Comparison of ENCODE assay signal across 20 cellular contexts in genomic region chr4:114091546-114091945, GRCh38.
DNase-seq lines count a peak whose midpoint lies in the region; FAIRE-seq and TF ChIP-seq lines count a peak whose summit lies in the region.
"Had no signal": no experiment of that assay in that cellular context is flagged by ENCODE, and none has a peak within 500 bp of the region (broad histone marks: within the 10 kb centered on the region; RNA-seq: fewer than 3 reads in every experiment).

No MANE protein-coding gene starts in this region.

- no peaks in the 10 kb centered on the region for H3K27me3 Mint-ChIP-seq in astrocyte (ENCODE audit: low read depth, unreplicated experiment)

- no peaks in the 10 kb centered on the region for H3K36me3 Mint-ChIP-seq in astrocyte (ENCODE audit: low read depth, unreplicated experiment)
- H3K36me3 Mint-ChIP-seq: CD14-positive monocyte had no signal

- no peak overlapping the region for H3K4me3 ChIP-seq in astrocyte (ENCODE audit: insufficient read depth, low read depth, low read length)
- no peak overlapping the region for H3K4me3 ChIP-seq in smooth muscle cell
- H3K4me3 ChIP-seq: BLaER1 treated with 17β-estradiol and CSF1 and Interleukin-3, amounts not matched to agents 10 nM and 100 nM; GM23338 had no signal

- no peak for FAIRE-seq in astrocyte (lab: Jason Lieb, UNC)
- FAIRE-seq: D721Med, GM19239 had no signal

- H3K27ac ChIP-seq in astrocyte (ENCODE audit: low read depth, low read length) (no peak overlapping the region), smooth muscle cell (ENCODE audit: low read depth) (no peak overlapping the region)
- H3K27ac ChIP-seq: BLaER1 treated with 17β-estradiol and CSF1 and Interleukin-3, amounts not matched to agents 10 nM and 100 nM had no signal

- H2AFZ ChIP-seq in astrocyte (ENCODE audit: low read depth, low read length) (no peak overlapping the region), smooth muscle cell (ENCODE audit: low read depth) (peak overlapping the region; percentile 14)
- H2AFZ ChIP-seq: GM23338 had no signal

- H3K27me3 ChIP-seq in astrocyte (ENCODE audit: insufficient read depth, low read length) (no peaks in the 10 kb centered on the region), smooth muscle cell (ENCODE audit: low read depth) (no peaks in the 10 kb centered on the region)
- H3K27me3 ChIP-seq: BE2C; BLaER1 treated with 17β-estradiol and CSF1 and Interleukin-3, amounts not matched to agents 10 nM and 100 nM had no signal

- H3K9me3 ChIP-seq in astrocyte (ENCODE audit: insufficient read depth, low read depth, low read length) (no peaks in the 10 kb centered on the region), smooth muscle cell (replicated peaks; ENCODE audit: low read depth) (no peaks in the 10 kb centered on the region)
- H3K9me3 ChIP-seq: BE2C; BLaER1 treated with 17β-estradiol and CSF1 and Interleukin-3, amounts not matched to agents 10 nM and 100 nM had no signal

- no peaks in the 10 kb centered on the region for H3K9me3 Mint-ChIP-seq in astrocyte (ENCODE audit: unreplicated experiment)
- H3K9me3 Mint-ChIP-seq: CD14-positive monocyte; CD4-positive, alpha-beta T cell; H9; HFFc6 had no signal

- H3F3A ChIP-seq in smooth muscle cell (ENCODE audit: low read depth) = no peaks in the 10 kb centered on the region

- H4K20me1 ChIP-seq in astrocyte (ENCODE audit: insufficient read depth, low read length) (no peaks in the 10 kb centered on the region), smooth muscle cell (ENCODE audit: low read depth) (no peaks in the 10 kb centered on the region)
- H4K20me1 ChIP-seq: BLaER1 treated with 17β-estradiol and CSF1 and Interleukin-3, amounts not matched to agents 10 nM and 100 nM had no signal

- H3K36me3 ChIP-seq in astrocyte (ENCODE audit: insufficient read depth, low read length) (no peaks in the 10 kb centered on the region), smooth muscle cell (ENCODE audit: low read depth) (no peaks in the 10 kb centered on the region)
- H3K36me3 ChIP-seq: BE2C; BLaER1 treated with 17β-estradiol and CSF1 and Interleukin-3, amounts not matched to agents 10 nM and 100 nM had no signal

- DNase-seq in GM03348 (ENCODE audit: low spot score) (peak; percentile 8), astrocyte (ENCODE audit: low read depth) (peak; percentile 76), smooth muscle cell (lab: John Stamatoyannopoulos, UW; ENCODE audit: unreplicated experiment) (no peak), hippocampal formation (lab: John Stamatoyannopoulos, UW) (no peak), medulla oblongata (ENCODE audit: extremely low spot score) (no peak)
- no peak for DNase-seq in stimulated activated CD4-positive, alpha-beta T cell treated with anti-CD3 and anti-CD28 coated beads, Interleukin-2, amount 100 ng/mL, for 24 hours
- DNase-seq: AML-193; BE2C; CD4-positive, alpha-beta T cell; CD8-positive, alpha-beta memory T cell; DMS 273 treated with DMSO at 0.1 percent for 48 hours; DMS79; GF-D8; H9; HFFc6 had no signal

- WGBS in smooth muscle cell (ENCODE audit: low lambda C conversion rate) = 61% methylated on average over 1 of the region's 1 CpG

- no peak overlapping the region for H3K4me3 Mint-ChIP-seq in astrocyte (ENCODE audit: unreplicated experiment)
- H3K4me3 Mint-ChIP-seq: CD14-positive monocyte; CD4-positive, alpha-beta T cell; CD8-positive, alpha-beta memory T cell; GM23338; H9; HFFc6 had no signal

- H3K4me1 ChIP-seq in astrocyte (ENCODE audit: insufficient read depth, low read length) = peaks cover 18% of the 10 kb centered on the region
- H3K4me1 ChIP-seq in smooth muscle cell (ENCODE audit: low read depth) = no peaks in the 10 kb centered on the region
- H3K4me1 ChIP-seq: BE2C; BLaER1 treated with 17β-estradiol and CSF1 and Interleukin-3, amounts not matched to agents 10 nM and 100 nM had no signal

- TF ChIP-seq CTCF in astrocyte (IDR thresholded peaks at IDR 0.05; ENCODE audit: insufficient read depth, low read depth, low read length) = no peak
- no peak for TF ChIP-seq CTCF in smooth muscle cell (IDR thresholded peaks at IDR 0.05; ENCODE audit: borderline replicate concordance, insufficient read depth, poor library complexity, severe bottlenecking)

- H3K4me2 ChIP-seq in astrocyte (ENCODE audit: low read length) (no peak overlapping the region), smooth muscle cell (no peak overlapping the region)
- H3K4me2 ChIP-seq: BLaER1 treated with 17β-estradiol and CSF1 and Interleukin-3, amounts not matched to agents 10 nM and 100 nM; GM23338 had no signal

- peaks cover 18% of the 10 kb centered on the region for H3K4me1 Mint-ChIP-seq in astrocyte (ENCODE audit: low read depth, unreplicated experiment)
- H3K4me1 Mint-ChIP-seq: CD14-positive monocyte; CD8-positive, alpha-beta memory T cell had no signal

- H3K79me2 ChIP-seq in astrocyte (ENCODE audit: insufficient read depth, low read length) = no peaks in the 10 kb centered on the region
- no peaks in the 10 kb centered on the region for H3K79me2 ChIP-seq in smooth muscle cell (ENCODE audit: low read depth)

- H3K27ac Mint-ChIP-seq in astrocyte (ENCODE audit: unreplicated experiment) = no peak overlapping the region
- H3K27ac Mint-ChIP-seq: CD14-positive monocyte; CD4-positive, alpha-beta T cell; CD8-positive, alpha-beta memory T cell; GM23338; H9; HFFc6 had no signal

- H3K9ac ChIP-seq in astrocyte (ENCODE audit: low read length) (no peak overlapping the region), smooth muscle cell (ENCODE audit: low read depth) (no peak overlapping the region)
- H3K9ac ChIP-seq: BLaER1 treated with 17β-estradiol and CSF1 and Interleukin-3, amounts not matched to agents 10 nM and 100 nM had no signal

Comparison
In these comparisons a context has a peak if more than half of its experiments do, and no peak if none do; other contexts are left out.
1. DNase-seq: peak in GM03348 (single experiment) and astrocyte (single experiment); none in smooth muscle cell (single experiment), stimulated activated CD4-positive, alpha-beta T cell treated with anti-CD3 and anti-CD28 coated beads, Interleukin-2, amount 100 ng/mL, for 24 hours (0 of 2), hippocampal formation (0 of 2) and medulla oblongata (single experiment).